ENCODE assay signal across 35 cellular contexts in genomic region chr18:78926243-78926615, GRCh38. TPM values are rescaled to one million over a fixed set of nuclear protein-coding genes. Genes with fewer than 3 reads are reported as not detected.
"Had no signal": no experiment of that assay in that cellular context is flagged by ENCODE, and none has a peak within 500 bp of the region (broad histone marks: within the 10 kb centered on the region; RNA-seq: fewer than 3 reads in every experiment).

No MANE protein-coding gene starts in this region.

- H3K27me3 Mint-ChIP-seq: activated CD4-positive, alpha-beta memory T cell treated with anti-CD3 and anti-CD28 coated beads for 36 hours; activated CD4-positive, alpha-beta T cell treated with anti-CD3 and anti-CD28 coated beads, Interleukin-2, amount 10 ng/mL, durations not matched to agents 24 days and 14 days; activated naive CD4-positive, alpha-beta T cell treated with anti-CD3 and anti-CD28 coated beads, Interleukin-2, amount 50 U/mL, for 24 hours; activated naive CD8-positive, alpha-beta T cell treated with anti-CD3 and anti-CD28 coated beads for 36 hours; activated naive CD8-positive, alpha-beta T cell treated with anti-CD3 and anti-CD28 coated beads, Interleukin-2, amount 50 U/mL, for 24 hours had no signal

- H3K27me3 ChIP-seq: adrenal gland, body of pancreas had no signal

- H3K9me3 Mint-ChIP-seq: activated CD4-positive, alpha-beta memory T cell treated with anti-CD3 and anti-CD28 coated beads for 36 hours; activated CD4-positive, alpha-beta T cell treated with anti-CD3 and anti-CD28 coated beads, Interleukin-2, amount 10 ng/mL, durations not matched to agents 24 days and 14 days; activated naive CD4-positive, alpha-beta T cell treated with anti-CD3 and anti-CD28 coated beads for 36 hours; activated naive CD4-positive, alpha-beta T cell treated with anti-CD3 and anti-CD28 coated beads, Interleukin-2, amount 50 U/mL, for 24 hours; activated naive CD8-positive, alpha-beta T cell treated with anti-CD3 and anti-CD28 coated beads for 36 hours; activated naive CD8-positive, alpha-beta T cell treated with anti-CD3 and anti-CD28 coated beads, Interleukin-2, amount 50 U/mL, for 24 hours; activated T-helper 1 cell treated with anti-CD3 and anti-CD28 coated beads, Interleukin-12 subunit alpha, Interleukin-12 subunit beta, Interleukin-2, Interleukin-4 antibody, amounts not matched to agents 30 ng/mL and 10 ng/mL and 1 ng/mL, durations not matched to agents 14 hours and 24 hours and 36 hours; activated T-helper 2 cell treated with anti-CD3 and anti-CD28 coated beads, Interferon-gamma antibody, Interleukin-2, Interleukin-4, amounts not matched to agents 10 μg/mL and 5 μg/mL and 100 μg/mL, durations not matched to agents 14 hours and 24 hours and 36 hours; effector memory CD8-positive, alpha-beta T cell had no signal

- H3K36me3 ChIP-seq: adrenal gland, esophagus squamous epithelium, gastroesophageal sphincter had no signal

- ATAC-seq: activated CD4-positive, alpha-beta T cell treated with anti-CD3 and anti-CD28 coated beads for 36 hours; body of pancreas; effector memory CD8-positive, alpha-beta T cell; gastroesophageal sphincter had no signal

- H3K36me3 Mint-ChIP-seq: activated CD4-positive, alpha-beta memory T cell treated with anti-CD3 and anti-CD28 coated beads for 36 hours; activated naive CD4-positive, alpha-beta T cell treated with anti-CD3 and anti-CD28 coated beads, Interleukin-2, amount 50 U/mL, for 24 hours; activated naive CD8-positive, alpha-beta T cell treated with anti-CD3 and anti-CD28 coated beads for 36 hours had no signal

- H3K4me1 ChIP-seq: adrenal gland, body of pancreas, esophagus squamous epithelium, gastroesophageal sphincter had no signal

- H3K9me3 ChIP-seq: adrenal gland, body of pancreas, esophagus squamous epithelium, gastroesophageal sphincter had no signal

- H3K4me3 ChIP-seq: adrenal gland, body of pancreas, esophagus squamous epithelium, gastroesophageal sphincter had no signal

- H3K27ac ChIP-seq: adrenal gland, body of pancreas, epithelial cell of prostate, esophagus squamous epithelium, gastroesophageal sphincter had no signal

- H3K27ac Mint-ChIP-seq: activated CD4-positive, alpha-beta memory T cell treated with anti-CD3 and anti-CD28 coated beads for 36 hours; activated CD4-positive, alpha-beta T cell treated with anti-CD3 and anti-CD28 coated beads for 36 hours; activated CD4-positive, alpha-beta T cell treated with anti-CD3 and anti-CD28 coated beads, Interleukin-2, amount 10 ng/mL, durations not matched to agents 24 days and 14 days; activated naive CD4-positive, alpha-beta T cell treated with anti-CD3 and anti-CD28 coated beads for 36 hours; activated naive CD4-positive, alpha-beta T cell treated with anti-CD3 and anti-CD28 coated beads, Interleukin-2, amount 50 U/mL, for 24 hours; activated naive CD8-positive, alpha-beta T cell treated with anti-CD3 and anti-CD28 coated beads for 36 hours; activated naive CD8-positive, alpha-beta T cell treated with anti-CD3 and anti-CD28 coated beads, Interleukin-2, amount 50 U/mL, for 24 hours; activated T-helper 1 cell treated with anti-CD3 and anti-CD28 coated beads, Interleukin-12 subunit alpha, Interleukin-12 subunit beta, Interleukin-2, Interleukin-4 antibody, amounts not matched to agents 30 ng/mL and 10 ng/mL and 1 ng/mL, durations not matched to agents 14 hours and 24 hours and 36 hours; activated T-helper 2 cell treated with anti-CD3 and anti-CD28 coated beads, Interferon-gamma antibody, Interleukin-2, Interleukin-4, amounts not matched to agents 10 μg/mL and 5 μg/mL and 100 μg/mL, durations not matched to agents 14 hours and 24 hours and 36 hours; effector memory CD8-positive, alpha-beta T cell had no signal

- H3K4me3 Mint-ChIP-seq: activated CD4-positive, alpha-beta memory T cell treated with anti-CD3 and anti-CD28 coated beads for 36 hours; activated CD4-positive, alpha-beta T cell treated with anti-CD3 and anti-CD28 coated beads for 36 hours; activated CD4-positive, alpha-beta T cell treated with anti-CD3 and anti-CD28 coated beads, Interleukin-2, amount 10 ng/mL, durations not matched to agents 24 days and 14 days; activated naive CD4-positive, alpha-beta T cell treated with anti-CD3 and anti-CD28 coated beads for 36 hours; activated naive CD4-positive, alpha-beta T cell treated with anti-CD3 and anti-CD28 coated beads, Interleukin-2, amount 50 U/mL, for 24 hours; activated naive CD8-positive, alpha-beta T cell treated with anti-CD3 and anti-CD28 coated beads for 36 hours; activated naive CD8-positive, alpha-beta T cell treated with anti-CD3 and anti-CD28 coated beads, Interleukin-2, amount 50 U/mL, for 24 hours; activated T-helper 1 cell treated with anti-CD3 and anti-CD28 coated beads, Interleukin-12 subunit alpha, Interleukin-12 subunit beta, Interleukin-2, Interleukin-4 antibody, amounts not matched to agents 30 ng/mL and 10 ng/mL and 1 ng/mL, durations not matched to agents 14 hours and 24 hours and 36 hours; effector memory CD8-positive, alpha-beta T cell had no signal

- DNase-seq: activated CD4-positive, alpha-beta memory T cell treated with anti-CD3 and anti-CD28 coated beads for 36 hours; activated CD4-positive, alpha-beta T cell treated with anti-CD3 and anti-CD28 coated beads, Interleukin-2, amount 10 ng/mL, durations not matched to agents 24 days and 14 days; activated CD4-positive, CD25-positive, alpha-beta regulatory T cell; activated CD4-positive, CD25-positive, alpha-beta regulatory T cell treated with anti-CD3 and anti-CD28 coated beads, Interleukin-2, amount 50 U/mL, for 72 hours; activated effector memory CD4-positive, alpha-beta T cell treated with anti-CD3 and anti-CD28 coated beads, Interleukin-2, amount 50 U/mL, for 16 hours; activated naive CD4-positive, alpha-beta T cell treated with anti-CD3 and anti-CD28 coated beads for 36 hours; activated naive CD8-positive, alpha-beta T cell treated with anti-CD3 and anti-CD28 coated beads for 36 hours; activated naive CD8-positive, alpha-beta T cell treated with anti-CD3 and anti-CD28 coated beads, Interleukin-2, amount 50 U/mL, for 24 hours; activated T-cell treated with anti-CD3 and anti-CD28 coated beads, Interleukin-2, amount 50 U/mL, for 1 hour; activated T-cell treated with anti-CD3 and anti-CD28 coated beads, Interleukin-2, amount 50 U/mL, for 48 hours; adrenal gland; amygdala; aorta; body of pancreas; caudate nucleus; cortex of kidney; dermis blood vessel endothelial cell; effector CD4-positive, alpha-beta T cell; effector memory CD8-positive, alpha-beta T cell; esophagus squamous epithelium; foreskin melanocyte; SW 1271; T-helper 1 cell; T-helper 2 cell had no signal

- H3K4me1 Mint-ChIP-seq: activated CD4-positive, alpha-beta T cell treated with anti-CD3 and anti-CD28 coated beads for 36 hours; activated CD4-positive, alpha-beta T cell treated with anti-CD3 and anti-CD28 coated beads, Interleukin-2, amount 10 ng/mL, durations not matched to agents 24 days and 14 days; activated naive CD4-positive, alpha-beta T cell treated with anti-CD3 and anti-CD28 coated beads, Interleukin-2, amount 50 U/mL, for 24 hours; activated naive CD8-positive, alpha-beta T cell treated with anti-CD3 and anti-CD28 coated beads for 36 hours had no signal

RNA-seq across cellular contexts. Expression of gene SALL3, which starts 53.4 kb away (rescaled TPM):
- total RNA-seq: activated CD4-positive, alpha-beta memory T cell treated with anti-CD3 and anti-CD28 coated beads for 36 hours; activated CD4-positive, alpha-beta T cell treated with anti-CD3 and anti-CD28 coated beads for 36 hours; activated CD4-positive, alpha-beta T cell treated with anti-CD3 and anti-CD28 coated beads, Interleukin-2, amount 10 ng/mL, durations not matched to agents 24 days and 14 days; activated naive CD4-positive, alpha-beta T cell treated with anti-CD3 and anti-CD28 coated beads for 36 hours; activated naive CD8-positive, alpha-beta T cell treated with anti-CD3 and anti-CD28 coated beads for 36 hours; activated T-helper 1 cell treated with anti-CD3 and anti-CD28 coated beads, Interleukin-12 subunit alpha, Interleukin-12 subunit beta, Interleukin-2, Interleukin-4 antibody, amounts not matched to agents 30 ng/mL and 10 ng/mL and 1 ng/mL, durations not matched to agents 14 hours and 24 hours and 36 hours; activated T-helper 2 cell treated with anti-CD3 and anti-CD28 coated beads, Interferon-gamma antibody, Interleukin-2, Interleukin-4, amounts not matched to agents 10 μg/mL and 5 μg/mL and 100 μg/mL, durations not matched to agents 14 hours and 24 hours and 36 hours; body of pancreas; chondrocyte; endothelial cell of umbilical vein; esophagus squamous epithelium; fibroblast of lung; fibroblast of villous mesenchyme; gastroesophageal sphincter had no signal
- polyA plus RNA-seq: adrenal gland, aorta, endothelial cell of umbilical vein, esophagus, fibroblast of lung had no signal
